23 cellular contexts compared by ENCODE assay signal in the genomic region with DNA sequence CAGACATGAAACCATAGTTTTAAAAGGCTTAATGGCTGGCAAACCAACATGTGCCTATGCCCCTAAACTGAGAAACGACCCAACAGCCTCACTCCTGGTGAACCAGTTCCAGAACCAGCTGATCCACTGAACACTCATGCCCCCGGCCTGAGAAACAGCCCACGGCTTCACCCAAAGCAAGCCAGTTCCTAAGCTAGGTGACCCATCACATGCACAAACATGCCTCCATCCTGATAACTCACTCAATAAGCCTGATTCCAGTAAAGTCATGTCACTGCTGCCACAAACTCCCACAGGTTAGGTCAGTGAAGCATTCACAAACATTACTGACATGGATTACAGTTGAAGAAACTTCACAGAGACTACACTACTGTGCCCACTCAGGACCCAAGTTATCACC.
"Had no signal": no experiment of that assay in that cellular context is flagged by ENCODE, and none has a peak within 500 bp of the region (broad histone marks: within the 10 kb centered on the region; RNA-seq: fewer than 3 reads in every experiment).

No MANE protein-coding gene starts in this region.

- H2AFZ ChIP-seq: neural progenitor cell had no signal

- H3K4me1 ChIP-seq: lower lobe of right lung, neural progenitor cell, right atrium auricular region, right lobe of liver, tibial nerve, uterus had no signal

- H3K36me3 ChIP-seq: lower lobe of right lung, neural progenitor cell, ovary, right atrium auricular region, right lobe of liver, tibial nerve, uterus had no signal

- H3K4me3 ChIP-seq: lower lobe of right lung, neural progenitor cell, ovary, right atrium auricular region, right lobe of liver, smooth muscle cell, tibial nerve, uterus had no signal

- H3K27me3 ChIP-seq: neural progenitor cell, ovary, right atrium auricular region, right lobe of liver, tibial nerve, uterus had no signal

- H3K9ac ChIP-seq: neural progenitor cell had no signal

- H3K27ac ChIP-seq: lower lobe of right lung, neural progenitor cell, ovary, right atrium auricular region, right lobe of liver, tibial nerve, uterus had no signal

- H3K4me2 ChIP-seq: neural progenitor cell, smooth muscle cell had no signal

- H3K9me3 ChIP-seq: lower lobe of right lung, ovary, right atrium auricular region, right lobe of liver, uterus had no signal

- DNase-seq: hippocampal formation; kidney glomerular epithelial cell; left cardiac atrium; left ventricle myocardium superior; lower lobe of right lung; mesendoderm; naive B cell; natural killer cell; nephron progenitor cell; ovary; right lobe of liver; stimulated activated CD4-positive, alpha-beta T cell treated with anti-CD3 and anti-CD28 coated beads, Interleukin-1b, Interleukin-23, amount 100 ng/mL, for 48 hours; stimulated activated CD4-positive, alpha-beta T cell treated with anti-CD3 and anti-CD28 coated beads, Interleukin-2, amount 100 ng/mL, for 48 hours; stimulated activated CD4-positive, alpha-beta T cell treated with anti-CD3 and anti-CD28 coated beads, Interleukin-4, amount 100 ng/mL, for 4 hours; stimulated activated CD8-positive, alpha-beta memory T cell treated with anti-CD3 and anti-CD28 coated beads, Interleukin-4, amount 100 ng/mL, for 48 hours; stimulated activated naive CD4-positive, alpha-beta T cell treated with Interleukin-2 at 50 U/mL for 16 hours; stimulated activated naive CD8-positive, alpha-beta T cell treated with anti-CD3 and anti-CD28 coated beads, Interleukin-15, amount 100 ng/mL, for 72 hours; substantia nigra; uterus had no signal
